ENCODE assay signal across 12 cellular contexts in genomic region chr1:225422033-225422605, GRCh38. TPM values are rescaled to one million over a fixed set of nuclear protein-coding genes. Genes with fewer than 3 reads are reported as not detected.
DNase-seq lines count a peak whose midpoint lies in the region; TF ChIP-seq lines count a peak whose summit lies in the region.
"Had no signal": no experiment of that assay in that cellular context is flagged by ENCODE, and none has a peak within 500 bp of the region (broad histone marks: within the 10 kb centered on the region; RNA-seq: fewer than 3 reads in every experiment).

No MANE protein-coding gene starts in this region.

- H3K4me3 ChIP-seq in HL-60 (replicated peaks; ENCODE audit: insufficient read depth, low read length) (no peak overlapping the region), neutrophil (ENCODE audit: low read depth in 1 of 2, low read length in 1 of 2) (peak overlapping the region; percentile 46 to 96)
- H3K4me3 ChIP-seq: ascending aorta, smooth muscle cell had no signal

- DNase-seq in NCI-H82 (lab: John Stamatoyannopoulos, UW) (peak; percentile 31), NCI-H82 treated with DMSO at 0.1 percent for 48 hours (lab: John Stamatoyannopoulos, UW; ENCODE audit: unreplicated experiment) (no peak), HL-60 (ENCODE audit: low read depth in 1 of 2, low spot score in 1 of 2) (peak; percentile 46 to 57), NCI-H2107 treated with DMSO at 0.1 percent for 48 hours (lab: John Stamatoyannopoulos, UW; ENCODE audit: unreplicated experiment) (no peak), NCI-H2196 (lab: John Stamatoyannopoulos, UW; ENCODE audit: unreplicated experiment) (no peak), posterior vena cava (ENCODE audit: low spot score) (no peak)
- DNase-seq: nucleus accumbens, trophoblast cell had no signal

- no peak overlapping the region for H3K27ac ChIP-seq in HL-60 (replicated peaks)
- H3K27ac ChIP-seq in neutrophil = peak overlapping the region; percentile 98
- H3K27ac ChIP-seq: ascending aorta had no signal

- no peaks in the 10 kb centered on the region for H3K27me3 ChIP-seq in HL-60 (ENCODE audit: insufficient read depth, poor library complexity, severe bottlenecking)
- no peaks in the 10 kb centered on the region for H3K27me3 ChIP-seq in neutrophil
- H3K27me3 ChIP-seq: ascending aorta had no signal

- H3K4me1 ChIP-seq in neutrophil (ENCODE audit: control insufficient read depth in 1 of 2, insufficient read depth in 1 of 2, low read depth in 1 of 2, low read length in 1 of 2) = peaks cover 69 to 95% of the 10 kb centered on the region in 2 experiments

- H3K4me1 Mint-ChIP-seq in brain = peaks cover 77% of the 10 kb centered on the region

- peaks cover 56% of the 10 kb centered on the region for H3K36me3 ChIP-seq in neutrophil

- TF ChIP-seq CTCF in HL-60 (IDR thresholded peaks at IDR 0.05; ENCODE audit: insufficient read depth, low read length) (no peak), brain (conservative IDR thresholded peaks at IDR 0.05) (no peak), neutrophil (IDR thresholded peaks at IDR 0.05) (no peak)

- peaks cover 43% of the 10 kb centered on the region for H3K36me3 Mint-ChIP-seq in brain

- H3K9me3 Mint-ChIP-seq in brain = no peaks in the 10 kb centered on the region

- peak overlapping the region in 4 of 5 experiments; percentile 12 to 68 (median 64) for H3K4me3 Mint-ChIP-seq in brain

- intact Hi-C loops in posterior vena cava (cut with DNase I) = no loop called here

- peak overlapping the region in 4 of 5 experiments; percentile 24 to 70 (median 53) for H3K27ac Mint-ChIP-seq in brain

- H3K27me3 Mint-ChIP-seq in brain = peaks cover 6% of the 10 kb centered on the region

- no peaks in the 10 kb centered on the region for H3K9me3 ChIP-seq in neutrophil
- H3K9me3 ChIP-seq: ascending aorta had no signal

RNA-seq across cellular contexts. Expression of gene LBR, which starts 5.7 kb away (rescaled TPM):
- polyA plus RNA-seq in brain (ENCODE audit: insufficient read depth, low read depth, low replicate concordance) = 24.4 TPM
- 10 to 100 TPM; 52.4 to 61.3 TPM for total RNA-seq in posterior vena cava

Comparison
In these comparisons a context has a peak if more than half of its experiments do, and no peak if none do; other contexts are left out.
1. DNase-seq: peak in NCI-H82 (single experiment) and HL-60 (2 of 2); none in NCI-H82 treated with DMSO at 0.1 percent for 48 hours (single experiment), NCI-H2107 treated with DMSO at 0.1 percent for 48 hours (single experiment), NCI-H2196 (single experiment) and posterior vena cava (single experiment).